In genomic region chr10:49398986-49399385, GRCh38 we compare ENCODE assay signal across 1 cellular context.
TF ChIP-seq lines count a peak whose summit lies in the region.

No MANE protein-coding gene starts in this region.

TF ChIP-seq in H1, 55 proteins besides CTCF, POLR2A, EP300 and RAD21:
- no peak for TF ChIP-seq SIN3A (conservative IDR thresholded peaks at IDR 0.05 in 1 of 2, IDR thresholded peaks at IDR 0.05 in 1 of 2; ENCODE audit: low read depth in 1 of 2, low read length in 2 of 2)
- no peak for TF ChIP-seq CHD1 (IDR thresholded peaks at IDR 0.05; ENCODE audit: low read depth, low read length)
- no peak for TF ChIP-seq CTBP2 (IDR thresholded peaks at IDR 0.05; ENCODE audit: borderline replicate concordance, insufficient read depth, insufficient read length, low read length)
- no peak for TF ChIP-seq ZNF274 (IDR thresholded peaks at IDR 0.05; ENCODE audit: borderline replicate concordance, extremely low read depth, low read length)
- TF ChIP-seq, protein P1, sequence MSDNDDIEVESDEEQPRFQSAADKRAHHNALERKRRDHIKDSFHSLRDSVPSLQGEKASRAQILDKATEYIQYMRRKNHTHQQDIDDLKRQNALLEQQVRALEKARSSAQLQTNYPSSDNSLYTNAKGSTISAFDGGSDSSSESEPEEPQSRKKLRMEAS (IDR thresholded peaks at IDR 0.05), result no peak
- no peak for TF ChIP-seq CHD2 (IDR thresholded peaks at IDR 0.05; ENCODE audit: low read length)
- TF ChIP-seq, protein P2, sequence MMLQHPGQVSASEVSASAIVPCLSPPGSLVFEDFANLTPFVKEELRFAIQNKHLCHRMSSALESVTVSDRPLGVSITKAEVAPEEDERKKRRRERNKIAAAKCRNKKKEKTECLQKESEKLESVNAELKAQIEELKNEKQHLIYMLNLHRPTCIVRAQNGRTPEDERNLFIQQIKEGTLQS (IDR thresholded peaks at IDR 0.05; ENCODE audit: insufficient read depth, low read depth, low read length), result no peak
- TF ChIP-seq GTF2F1 (IDR thresholded peaks at IDR 0.05; ENCODE audit: borderline replicate concordance, low read depth, low read length), result no peak
- no peak for TF ChIP-seq JUND (IDR thresholded peaks at IDR 0.05; ENCODE audit: low read length)
- TF ChIP-seq SIRT6 (IDR thresholded peaks at IDR 0.05; ENCODE audit: low read length), result no peak
- no peak for TF ChIP-seq FOSL1 (IDR thresholded peaks at IDR 0.05; ENCODE audit: insufficient read depth, low read depth, low read length)
- no peak for TF ChIP-seq EZH2 (IDR thresholded peaks at IDR 0.05; ENCODE audit: low read depth, low read length, severe bottlenecking)
- TF ChIP-seq POLR2AphosphoS5 (IDR thresholded peaks at IDR 0.05; ENCODE audit: low read depth, low read length), result no peak
- no peak for TF ChIP-seq EGR1 (IDR thresholded peaks at IDR 0.05; ENCODE audit: borderline replicate concordance, low read depth, low read length)
- TF ChIP-seq KDM5A (IDR thresholded peaks at IDR 0.05; ENCODE audit: low read length), result no peak
- TF ChIP-seq GABPA (IDR thresholded peaks at IDR 0.05; ENCODE audit: borderline replicate concordance, insufficient read depth, low read length), result no peak
